Comparison of ENCODE assay signal across 30 cellular contexts in the genomic region with DNA sequence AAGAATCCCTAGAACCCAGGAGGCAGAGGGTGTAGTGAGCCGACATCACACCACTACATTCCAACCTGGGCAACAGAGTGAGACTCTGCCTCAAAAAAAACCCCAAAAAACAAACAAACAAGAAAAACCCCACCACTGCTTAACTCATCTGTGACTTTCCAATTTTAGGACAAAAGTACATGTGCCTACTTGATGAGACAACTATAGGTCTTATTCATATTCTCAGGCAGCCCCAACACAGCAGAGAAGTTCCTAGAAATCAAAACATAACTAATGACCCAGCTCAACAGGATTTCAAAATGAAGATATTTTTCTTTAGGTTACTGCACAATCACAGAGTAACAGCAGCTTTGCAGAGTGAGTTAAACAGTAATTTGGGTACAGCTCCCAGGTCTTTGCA. TPM values are rescaled to one million over a fixed set of nuclear protein-coding genes. Genes with fewer than 3 reads are reported as not detected.
A peak's percentile ranks its signal among the peaks of the same experiment; 100 is the strongest.
DNase-seq lines count a peak whose midpoint lies in the region; ATAC-seq and TF ChIP-seq lines count a peak whose summit lies in the region.
"Had no signal": no experiment of that assay in that cellular context is flagged by ENCODE, and none has a peak within 500 bp of the region (broad histone marks: within the 10 kb centered on the region; RNA-seq: fewer than 3 reads in every experiment).

No MANE protein-coding gene starts in this region.

- H3K4me1 Mint-ChIP-seq in stimulated activated naive CD8-positive, alpha-beta T cell treated with anti-CD3 and anti-CD28 coated beads, Interleukin-15, Interleukin-2, amounts not matched to agents 100 ng/mL and 50 ng/mL, for 24 hours (ENCODE audit: low read depth), result peaks cover 10% of the 10 kb centered on the region
- H3K4me1 Mint-ChIP-seq in mesothelial cell of epicardium (peaks cover 18% of the 10 kb centered on the region), type B pancreatic cell (ENCODE audit: unreplicated experiment) (peaks cover 10% of the 10 kb centered on the region)
- H3K4me1 Mint-ChIP-seq: B cell had no signal

- H3K27me3 ChIP-seq in PC-9 (ENCODE audit: insufficient read depth, low read depth), result no peaks in the 10 kb centered on the region
- H3K27me3 ChIP-seq: SJSA1 had no signal

- no peak for ATAC-seq in stimulated activated naive CD8-positive, alpha-beta T cell treated with anti-CD3 and anti-CD28 coated beads, Interleukin-15, Interleukin-2, amounts not matched to agents 100 U/mL and 50 U/mL, for 24 hours
- ATAC-seq: CD8-positive, alpha-beta T cell had no signal

- H3K79me2 ChIP-seq in PC-9 (ENCODE audit: low read depth), result peaks cover 12% of the 10 kb centered on the region

- peak overlapping the region; percentile 11 for H3K27ac Mint-ChIP-seq in stimulated activated naive CD8-positive, alpha-beta T cell treated with anti-CD3 and anti-CD28 coated beads, Interleukin-15, Interleukin-2, amounts not matched to agents 100 ng/mL and 50 ng/mL, for 24 hours
- H3K27ac Mint-ChIP-seq in mesothelial cell of epicardium (peak overlapping the region; percentile 59), type B pancreatic cell (peak overlapping the region; percentile 76)
- H3K27ac Mint-ChIP-seq: B cell; CD8-positive, alpha-beta T cell had no signal

- no peak overlapping the region for H3K4me2 ChIP-seq in PC-9

- H3K36me3 ChIP-seq in PC-9 (ENCODE audit: low read depth), result no peaks in the 10 kb centered on the region
- H3K36me3 ChIP-seq: SJSA1 had no signal

- peaks cover 22% of the 10 kb centered on the region for H3K4me1 ChIP-seq in PC-9 (replicated peaks; ENCODE audit: insufficient read depth)
- H3K4me1 ChIP-seq: Caco-2 had no signal

- no TSS peak for BruUV-seq in PC-9 (replicated peaks; lab: Mats Ljungman, UMichigan)

- no peak overlapping the region for H3K4me3 ChIP-seq in PC-9
- H3K4me3 ChIP-seq: SJSA1 had no signal

- no peak overlapping the region for H2AFZ ChIP-seq in PC-9

- no peaks in the 10 kb centered on the region for H3K27me3 Mint-ChIP-seq in stimulated activated naive CD8-positive, alpha-beta T cell treated with anti-CD3 and anti-CD28 coated beads, Interleukin-15, Interleukin-2, amounts not matched to agents 100 ng/mL and 50 ng/mL, for 24 hours
- H3K27me3 Mint-ChIP-seq in mesothelial cell of epicardium (ENCODE audit: low read depth) (no peaks in the 10 kb centered on the region), type B pancreatic cell (no peaks in the 10 kb centered on the region)
- H3K27me3 Mint-ChIP-seq: B cell had no signal

- POLR2A ChIA-PET in PC-9 (lab: Charles Lee; ENCODE audit: unreplicated experiment), result no interaction called here

- no peaks in the 10 kb centered on the region for H3K9me3 Mint-ChIP-seq in stimulated activated naive CD8-positive, alpha-beta T cell treated with anti-CD3 and anti-CD28 coated beads, Interleukin-15, Interleukin-2, amounts not matched to agents 100 ng/mL and 50 ng/mL, for 24 hours
- H3K9me3 Mint-ChIP-seq in mesothelial cell of epicardium (no peaks in the 10 kb centered on the region), type B pancreatic cell (no peaks in the 10 kb centered on the region)
- H3K9me3 Mint-ChIP-seq: CD8-positive, alpha-beta T cell had no signal

- no peaks in the 10 kb centered on the region for H3K9me2 ChIP-seq in PC-9 (ENCODE audit: insufficient read depth)

- no peak for TF ChIP-seq CTCF in PC-9 (conservative IDR thresholded peaks at IDR 0.05)
- TF ChIP-seq CTCF in mesothelial cell of epicardium (IDR thresholded peaks at IDR 0.05; ENCODE audit: unreplicated experiment), result no peak
- TF ChIP-seq CTCF in type B pancreatic cell (conservative IDR thresholded peaks at IDR 0.05), result no peak

- H3K36me3 Mint-ChIP-seq in stimulated activated naive CD8-positive, alpha-beta T cell treated with anti-CD3 and anti-CD28 coated beads, Interleukin-15, Interleukin-2, amounts not matched to agents 100 ng/mL and 50 ng/mL, for 24 hours (ENCODE audit: low read depth), result no peaks in the 10 kb centered on the region
- H3K36me3 Mint-ChIP-seq in mesothelial cell of epicardium (peaks cover 9% of the 10 kb centered on the region), type B pancreatic cell (peaks cover 19% of the 10 kb centered on the region)
- H3K36me3 Mint-ChIP-seq: CD8-positive, alpha-beta T cell had no signal

- peak overlapping the region; percentile 60 for H3K27ac ChIP-seq in PC-9
- H3K27ac ChIP-seq: C4-2B, SJSA1 had no signal

- intact Hi-C loops in PC-9 (cut with micrococcal nuclease; ENCODE audit: unreplicated experiment), result no loop called here

- H4K20me1 ChIP-seq in PC-9 (ENCODE audit: insufficient read depth), result no peaks in the 10 kb centered on the region

- H3K4me3 Mint-ChIP-seq in stimulated activated naive CD8-positive, alpha-beta T cell treated with anti-CD3 and anti-CD28 coated beads, Interleukin-15, Interleukin-2, amounts not matched to agents 100 ng/mL and 50 ng/mL, for 24 hours, result no peak overlapping the region
- no peak overlapping the region for H3K4me3 Mint-ChIP-seq in mesothelial cell of epicardium
- H3K4me3 Mint-ChIP-seq in type B pancreatic cell, result peak overlapping the region; percentile 24
- H3K4me3 Mint-ChIP-seq: B cell; CD8-positive, alpha-beta T cell had no signal

- H3F3A ChIP-seq in PC-9 (ENCODE audit: insufficient read depth, low read depth), result peaks cover 23% of the 10 kb centered on the region

- no peaks in the 10 kb centered on the region for H3K9me3 ChIP-seq in PC-9 (ENCODE audit: insufficient read depth, low read depth)
- H3K9me3 ChIP-seq: Caco-2, SJSA1 had no signal

- CTCF ChIA-PET in PC-9 (lab: Charles Lee), result no interaction called here

- DNase-seq in stimulated activated naive CD8-positive, alpha-beta T cell treated with anti-CD3 and anti-CD28 coated beads, Interleukin-15, Interleukin-2, amounts not matched to agents 100 U/mL and 50 U/mL, for 24 hours, result no peak
- DNase-seq in PC-9 (no peak), mesothelial cell of epicardium (ENCODE audit: low spot score in 2 of 2, unreplicated experiment in 2 of 2) (no peak), type B pancreatic cell (ENCODE audit: extremely low spot score, unreplicated experiment) (no peak), midbrain (lab: John Stamatoyannopoulos, UW) (no peak), SW 1271 (lab: John Stamatoyannopoulos, UW) (no peak), T-helper 9 cell (no peak)
- DNase-seq: Caco-2; CD8-positive, alpha-beta T cell; DMS 273 treated with DMSO at 0.1 percent for 48 hours; DMS79 treated with DMSO at 0.1 percent for 48 hours; GF-D8; Karpas-422; NCI-H1092; NCI-H1417 treated with DMSO at 0.1 percent for 48 hours; NCI-H1694 treated with DMSO at 0.1 percent for 48 hours; NCI-H2081 treated with DMSO at 0.1 percent for 48 hours; NCI-H2171 treated with DMSO at 0.1 percent for 48 hours; NCI-H345; NCI-H510A treated with DMSO at 0.1 percent for 48 hours; NCI-H748 treated with DMSO at 0.1 percent for 48 hours; NK-92 treated with Interleukin-12 subunit alpha and Interleukin-12 subunit beta, amount 100 ng/mL, for 24 hours; PC-3; Right ventricle myocardium superior; RPMI8226 had no signal

RNA-seq across cellular contexts. Expression of gene TIAM1, which starts 26.4 kb away (rescaled TPM):
- total RNA-seq in PC-9 (2021) (19.7 and 22.5 TPM in 2 replicates), mesothelial cell of epicardium (49.7 to 54.6 TPM (median 53.4 TPM) in 3 replicates), type B pancreatic cell (ENCODE audit: low replicate concordance) (49.3 and 67.6 TPM in 2 replicates)
- total RNA-seq: HT-29 had no signal

Comparison
In these comparisons a context has a peak if more than half of its experiments do, and no peak if none do; other contexts are left out.
1. H3K27ac Mint-ChIP-seq: peak in every context shown above with its lines; median percentile 76 in type B pancreatic cell; 59 in mesothelial cell of epicardium; 11 in stimulated activated naive CD8-positive, alpha-beta T cell treated with anti-CD3 and anti-CD28 coated beads, Interleukin-15, Interleukin-2, amounts not matched to agents 100 ng/mL and 50 ng/mL, for 24 hours.